Comparison of ENCODE assay signal across 12 cellular contexts in the genomic region with DNA sequence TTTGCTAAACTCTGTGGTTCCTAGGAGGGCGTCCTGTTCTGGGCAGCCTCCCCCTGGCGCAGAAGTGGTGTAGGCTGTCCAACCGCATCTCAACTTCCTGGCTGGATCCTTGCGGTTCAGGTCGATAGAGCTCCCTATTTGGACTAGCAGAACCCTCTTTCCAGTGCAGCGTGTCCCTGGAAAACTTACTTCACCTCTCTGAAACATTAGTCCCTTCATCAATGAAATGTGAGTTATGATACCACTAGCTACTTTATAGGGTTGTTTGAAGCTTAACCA. TPM values are rescaled to one million over a fixed set of nuclear protein-coding genes. Genes with fewer than 3 reads are reported as not detected.
DNase-seq lines count a peak whose midpoint lies in the region; ATAC-seq, FAIRE-seq and TF ChIP-seq lines count a peak whose summit lies in the region.
"Had no signal": no experiment of that assay in that cellular context is flagged by ENCODE, and none has a peak within 500 bp of the region (broad histone marks: within the 10 kb centered on the region; RNA-seq: fewer than 3 reads in every experiment).

No MANE protein-coding gene starts in this region.

- no peak overlapping the region for H3K27ac ChIP-seq in left ventricle myocardium inferior (replicated peaks)
- no peak overlapping the region for H3K27ac ChIP-seq in mammary epithelial cell (ENCODE audit: insufficient read depth, low read depth, low read length)
- no peak overlapping the region for H3K27ac ChIP-seq in mesendoderm (ENCODE audit: low read depth, low read length)
- H3K27ac ChIP-seq in upper lobe of right lung, result no peak overlapping the region
- H3K27ac ChIP-seq in caudate nucleus (ENCODE audit: low read depth, low read length), result no peak overlapping the region
- H3K27ac ChIP-seq in small intestine (ENCODE audit: low read depth in 1 of 2, low read length in 1 of 2), result no peak overlapping the region

- H2AK5ac ChIP-seq in mesendoderm (ENCODE audit: low read length), result no peak overlapping the region

- TF ChIP-seq CTCF in left ventricle myocardium inferior (IDR thresholded peaks at IDR 0.05; ENCODE audit: borderline replicate concordance), result no peak
- no peak for TF ChIP-seq CTCF in mammary epithelial cell (conservative IDR thresholded peaks at IDR 0.05 in 1 of 2, IDR thresholded peaks at IDR 0.05 in 1 of 2; ENCODE audit: extremely low read depth in 1 of 2, insufficient read depth in 1 of 2, low read depth in 1 of 2, low read length in 2 of 2)
- TF ChIP-seq CTCF in upper lobe of right lung (IDR thresholded peaks at IDR 0.05), result no peak

- peak overlapping the region; percentile 99 for H3K4me2 ChIP-seq in mammary epithelial cell (ENCODE audit: insufficient read depth, low read depth, low read length)
- H3K4me2 ChIP-seq in mesendoderm (ENCODE audit: low read length), result no peak overlapping the region

- FAIRE-seq in small intestine (lab: Jason Lieb, UNC), result no peak
- FAIRE-seq: GM12878 had no signal

- dilution Hi-C loops in mammary epithelial cell (cut with HindIII; ENCODE audit: low sequenced_read_pairs), result no loop called here

- no peaks in the 10 kb centered on the region for H3K79me1 ChIP-seq in mesendoderm (ENCODE audit: low read length)

- CTCF ChIA-PET in mammary epithelial cell (lab: Charles Lee; ENCODE audit: low non-redundant PET), result no interaction called here

- no peak for DNase-seq in left ventricle myocardium inferior
- no peak for DNase-seq in cardiac septum (ENCODE audit: low spot score)
- no peak for DNase-seq in mammary epithelial cell
- no peak for DNase-seq in mesendoderm
- no peak for DNase-seq in upper lobe of right lung
- DNase-seq in DMS 273 treated with DMSO at 0.1 percent for 48 hours (lab: John Stamatoyannopoulos, UW), result no peak
- DNase-seq in caudate nucleus (lab: John Stamatoyannopoulos, UW), result no peak
- DNase-seq in small intestine, result no peak
- DNase-seq: NCI-H345, SK-N-SH had no signal

- no peak overlapping the region for H2BK120ac ChIP-seq in mesendoderm (ENCODE audit: low read depth, low read length)

- H3K18ac ChIP-seq in mesendoderm (ENCODE audit: low read length), result no peak overlapping the region

- 97% methylated on average over 6 of the region's 6 CpGs for WGBS in mammary epithelial cell (ENCODE audit: low coverage, missing lambda C conversion rate)
- no CpG with 5 or more reads among the region's 6 CpGs for WGBS in mesendoderm (ENCODE audit: extremely low coverage, insufficient coverage, low lambda C conversion rate)
- WGBS in small intestine, 3 donors, result 35 to 40% (median 35%) methylated on average over 6 of the region's 6 CpGs

- no peak overlapping the region for H2BK15ac ChIP-seq in mesendoderm (replicated peaks; ENCODE audit: low read depth)

- H3K23ac ChIP-seq in mesendoderm (ENCODE audit: low read length), result peak overlapping the region; percentile 91

- intact Hi-C loops in left ventricle myocardium inferior (cut with micrococcal nuclease) (no loop called here), cardiac septum (cut with DNase I) (loop anchor here (5.0 kb wide), 2 partner anchors 410 to 760 kb away; no protein-coding TSS in a partner anchor), mammary epithelial cell (cut with micrococcal nuclease) (loop anchor here (5.0 kb wide), 1 partner anchor 660 kb away; a partner anchor contains a TSS), upper lobe of right lung (cut with DNase I) (no loop called here)

- no peaks in the 10 kb centered on the region for H4K20me1 ChIP-seq in mammary epithelial cell (ENCODE audit: insufficient read depth, low read length)

- H2BK5ac ChIP-seq in mesendoderm (ENCODE audit: low read length), result no peak overlapping the region

- BruUV-seq in mammary epithelial cell (replicated peaks; lab: Mats Ljungman, UMichigan), result no TSS peak

- H3K9ac ChIP-seq in mammary epithelial cell (ENCODE audit: insufficient read depth, low read length) (no peak overlapping the region), mesendoderm (ENCODE audit: low read length) (no peak overlapping the region)
- H3K9ac ChIP-seq: SK-N-SH had no signal

- no peaks in the 10 kb centered on the region for H3K79me2 ChIP-seq in mammary epithelial cell (ENCODE audit: insufficient read depth, low read length)
- H3K79me2 ChIP-seq in mesendoderm (ENCODE audit: control insufficient read depth, insufficient read depth, low read length), result no peaks in the 10 kb centered on the region

- H3K27me3 ChIP-seq in left ventricle myocardium inferior (ENCODE audit: low read depth) (peaks cover 76% of the 10 kb centered on the region), mammary epithelial cell (ENCODE audit: insufficient read depth, low read length) (no peaks in the 10 kb centered on the region), mesendoderm (ENCODE audit: insufficient read depth, low read length, poor library complexity) (peaks cover 4% of the 10 kb centered on the region), upper lobe of right lung (no peaks in the 10 kb centered on the region), small intestine (ENCODE audit: control insufficient read depth in 2 of 2, insufficient read depth in 2 of 2, low read length in 2 of 2) (peaks cover 4 to 9% of the 10 kb centered on the region in 2 donors)

- H3K56ac ChIP-seq in mesendoderm (ENCODE audit: low read length), result no peak overlapping the region

- no peak overlapping the region for H3K4ac ChIP-seq in mesendoderm (ENCODE audit: low read depth, low read length)

- peak overlapping the region; percentile 96 for H2AFZ ChIP-seq in mammary epithelial cell (ENCODE audit: low read depth, low read length)

- H3K4me3 ChIP-seq in left ventricle myocardium inferior, result peak overlapping the region; percentile 70
- H3K4me3 ChIP-seq in mammary epithelial cell (replicated peaks in 1 of 3; ENCODE audit: insufficient read depth in 1 of 3, low read depth in 2 of 3, low read length in 3 of 3), result no peak overlapping the region
- no peak overlapping the region for H3K4me3 ChIP-seq in mesendoderm (ENCODE audit: low read length)
- H3K4me3 ChIP-seq in upper lobe of right lung, result peak overlapping the region; percentile 60
- H3K4me3 ChIP-seq in small intestine (ENCODE audit: low read depth in 1 of 2, low read length in 2 of 2), result no peak overlapping the region
- H3K4me3 ChIP-seq: GM12878 had no signal

- in situ Hi-C loops in mammary epithelial cell (cut with MboI; ENCODE audit: low sequenced_read_pairs in 2 of 2), result no loop called here

- no peak overlapping the region for H4K5ac ChIP-seq in mesendoderm (ENCODE audit: low read length)

- H4K8ac ChIP-seq in mesendoderm (ENCODE audit: low read depth, low read length), result no peak overlapping the region

- H3K36me3 ChIP-seq in left ventricle myocardium inferior, result no peaks in the 10 kb centered on the region
- H3K36me3 ChIP-seq in mammary epithelial cell (ENCODE audit: insufficient read depth, low read length), result no peaks in the 10 kb centered on the region
- H3K36me3 ChIP-seq in mesendoderm (ENCODE audit: control insufficient read depth, insufficient read depth, low read length), result no peaks in the 10 kb centered on the region
- H3K36me3 ChIP-seq in upper lobe of right lung, result no peaks in the 10 kb centered on the region
- no peaks in the 10 kb centered on the region for H3K36me3 ChIP-seq in small intestine (ENCODE audit: control insufficient read depth in 2 of 2, insufficient read depth in 2 of 2, low read length in 2 of 2)

- ATAC-seq in upper lobe of right lung, result no peak
- ATAC-seq: GM12878 had no signal

- no peaks in the 10 kb centered on the region for H3K9me3 ChIP-seq in left ventricle myocardium inferior (replicated peaks)
- H3K9me3 ChIP-seq in mammary epithelial cell (replicated peaks; ENCODE audit: insufficient read depth, low read length), result no peaks in the 10 kb centered on the region
- no peaks in the 10 kb centered on the region for H3K9me3 ChIP-seq in upper lobe of right lung
- H3K9me3 ChIP-seq in small intestine (ENCODE audit: control insufficient read depth, low read depth), result no peaks in the 10 kb centered on the region
- H3K9me3 ChIP-seq: SK-N-SH had no signal

- H3K4me1 ChIP-seq in left ventricle myocardium inferior (peaks cover 23% of the 10 kb centered on the region), mammary epithelial cell (ENCODE audit: insufficient read depth, low read length) (peaks cover 12% of the 10 kb centered on the region), mesendoderm (ENCODE audit: control insufficient read depth, low read depth, low read length) (no peaks in the 10 kb centered on the region), upper lobe of right lung (peaks cover 16% of the 10 kb centered on the region), small intestine (ENCODE audit: control insufficient read depth in 2 of 2, insufficient read depth in 1 of 2, low read depth in 1 of 2, low read length in 1 of 2) (no peaks in the 10 kb centered on the region)

RNA-seq across cellular contexts. Expression of a gene that starts 1.1 kb away (rescaled TPM):
- total RNA-seq in left ventricle myocardium inferior, result 0.55 TPM
- total RNA-seq in cardiac septum, result 0.22 TPM
- 1 to 10 TPM in 1 of 2 donors, under 1 TPM in 1; 0.17 to 2.1 TPM for total RNA-seq in mammary epithelial cell
- 2.0 TPM for polyA plus RNA-seq in mammary epithelial cell
- polyA minus RNA-seq in mammary epithelial cell, result 2.7 TPM
- polyA plus RNA-seq in mesendoderm (2013, experiment 1 of 2), result 0.83 TPM
- polyA plus RNA-seq in mesendoderm (2013, experiment 2 of 2), result 0.88 TPM
- 2.8 TPM for total RNA-seq in upper lobe of right lung
- under 1 TPM in 2 of 3 donors, not detected in 1; 0.27 to 0.75 TPM for polyA plus RNA-seq in small intestine
- total RNA-seq: activated CD8-positive, alpha-beta memory T cell treated with anti-CD3 and anti-CD28 coated beads for 36 hours had no signal

RNA-seq across cellular contexts. Expression of a gene that starts 33.1 kb away (rescaled TPM):
- 0.47 TPM for total RNA-seq in left ventricle myocardium inferior
- not detected for total RNA-seq in cardiac septum
- not detected for total RNA-seq in mammary epithelial cell
- 0.14 TPM for polyA plus RNA-seq in mammary epithelial cell
- polyA minus RNA-seq in mammary epithelial cell, result not detected
- polyA plus RNA-seq in mesendoderm (2013, experiment 1 of 2), result 10.5 TPM
- 11.0 TPM for polyA plus RNA-seq in mesendoderm (2013, experiment 2 of 2)
- 11.5 TPM for total RNA-seq in upper lobe of right lung
- under 1 TPM in 2 of 3 donors, not detected in 1; 0.36 to 0.81 TPM for polyA plus RNA-seq in small intestine
- total RNA-seq: activated CD8-positive, alpha-beta memory T cell treated with anti-CD3 and anti-CD28 coated beads for 36 hours; GM12878 had no signal
- polyA plus RNA-seq: GM12878 had no signal

Comparison
In these comparisons a context has a peak if more than half of its experiments do, and no peak if none do; other contexts are left out.
1. intact Hi-C loops: an anchor here in cardiac septum (5.0 kb wide) and mammary epithelial cell (5.0 kb wide); none called in left ventricle myocardium inferior and upper lobe of right lung.
2. H3K4me3 ChIP-seq: peak in left ventricle myocardium inferior (single experiment) and upper lobe of right lung (single experiment); none in mammary epithelial cell (0 of 3), mesendoderm (single experiment) and small intestine (0 of 2).